ENCODE assay signal across 16 cellular contexts in genomic region chr4:169283114-169283509, GRCh38. TPM values are rescaled to one million over a fixed set of nuclear protein-coding genes. Genes with fewer than 3 reads are reported as not detected.
DNase-seq lines count a peak whose midpoint lies in the region; ATAC-seq and TF ChIP-seq lines count a peak whose summit lies in the region.
"Had no signal": no experiment of that assay in that cellular context is flagged by ENCODE, and none has a peak within 500 bp of the region (broad histone marks: within the 10 kb centered on the region; RNA-seq: fewer than 3 reads in every experiment).

No MANE protein-coding gene starts in this region.

- POLR2A ChIA-PET in CD4-positive, alpha-beta T cell (lab: Charles Lee) = no interaction called here

- no peak overlapping the region for H3K4me3 Mint-ChIP-seq in chondrocyte (ENCODE audit: unreplicated experiment)
- no peak overlapping the region for H3K4me3 Mint-ChIP-seq in CD4-positive, alpha-beta T cell
- H3K4me3 Mint-ChIP-seq: activated CD4-positive, alpha-beta memory T cell treated with anti-CD3 and anti-CD28 coated beads, Interleukin-2, amount 10 ng/mL, durations not matched to agents 7 days and 5 days; CD14-positive monocyte; natural killer cell had no signal

- intact Hi-C loops in thyroid gland (cut with DNase I) = no loop called here
- intact Hi-C loops in CD4-positive, alpha-beta T cell (cut with DNase I, micrococcal nuclease) = no loop called here

- CTCF ChIA-PET in CD4-positive, alpha-beta T cell (lab: Charles Lee) = no interaction called here

- H3K9me3 Mint-ChIP-seq in chondrocyte (ENCODE audit: low read depth) = no peaks in the 10 kb centered on the region
- H3K9me3 Mint-ChIP-seq in CD4-positive, alpha-beta T cell = no peaks in the 10 kb centered on the region
- H3K9me3 Mint-ChIP-seq: activated CD4-positive, alpha-beta memory T cell treated with anti-CD3 and anti-CD28 coated beads, Interleukin-2, amount 10 ng/mL, durations not matched to agents 7 days and 5 days; natural killer cell had no signal

- H3K27ac Mint-ChIP-seq in chondrocyte (ENCODE audit: unreplicated experiment) = peak overlapping the region; percentile 86
- no peak overlapping the region for H3K27ac Mint-ChIP-seq in CD4-positive, alpha-beta T cell
- H3K27ac Mint-ChIP-seq: activated CD4-positive, alpha-beta memory T cell treated with anti-CD3 and anti-CD28 coated beads, Interleukin-2, amount 10 ng/mL, durations not matched to agents 7 days and 5 days; CD14-positive monocyte; natural killer cell had no signal

- TF ChIP-seq CTCF in chondrocyte (IDR thresholded peaks at IDR 0.05) (no peak), thyroid gland (IDR thresholded peaks at IDR 0.05) (no peak)
- TF ChIP-seq CTCF in CD4-positive, alpha-beta T cell (IDR thresholded peaks at IDR 0.05) = no peak

- H3K27me3 ChIP-seq in thyroid gland = no peaks in the 10 kb centered on the region
- no peaks in the 10 kb centered on the region for H3K27me3 ChIP-seq in CD4-positive, alpha-beta T cell (ENCODE audit: control insufficient read depth, insufficient read depth, low read length)
- H3K27me3 ChIP-seq: uterus had no signal

- H3K9me3 ChIP-seq in thyroid gland = no peaks in the 10 kb centered on the region
- H3K9me3 ChIP-seq in CD4-positive, alpha-beta T cell (ENCODE audit: control insufficient read depth, low read length) = no peaks in the 10 kb centered on the region
- H3K9me3 ChIP-seq: uterus had no signal

- no peak overlapping the region for H3K4me3 ChIP-seq in thyroid gland (replicated peaks in 1 of 3)
- H3K4me3 ChIP-seq: uterus had no signal

- DNase-seq in AG08396 (ENCODE audit: low spot score) = peak; percentile 38
- peak; percentile 92 for DNase-seq in M059J (ENCODE audit: low read depth)
- DNase-seq in chondrocyte (ENCODE audit: low spot score) = no peak
- DNase-seq in myocyte (ENCODE audit: low read depth) = peak; percentile 22
- DNase-seq in thyroid gland = no peak
- DNase-seq in T-helper 1 cell = no peak
- DNase-seq in CD4-positive, alpha-beta T cell = no peak
- DNase-seq in ureter (ENCODE audit: low spot score) = no peak
- DNase-seq: activated CD4-positive, alpha-beta memory T cell treated with anti-CD3 and anti-CD28 coated beads, Interleukin-2, amount 10 ng/mL, durations not matched to agents 7 days and 5 days; activated gamma-delta T cell; foreskin melanocyte; left cardiac atrium; natural killer cell; NCI-H2171; uterus had no signal

- no peak overlapping the region for H3K27ac ChIP-seq in thyroid gland
- no peak overlapping the region for H3K27ac ChIP-seq in CD4-positive, alpha-beta T cell (ENCODE audit: low read depth, low read length)
- H3K27ac ChIP-seq: uterus had no signal

- peaks cover 0 to 4% of the 10 kb centered on the region in 2 donors for H3K4me1 ChIP-seq in thyroid gland
- H3K4me1 ChIP-seq: uterus had no signal

- H3K27me3 Mint-ChIP-seq in chondrocyte (ENCODE audit: low read depth) = no peaks in the 10 kb centered on the region
- peaks cover 4% of the 10 kb centered on the region for H3K27me3 Mint-ChIP-seq in CD4-positive, alpha-beta T cell

- WGBS in thyroid gland, 2 donors = 59 to 69% methylated on average over 4 of the region's 4 CpGs

- no peaks in the 10 kb centered on the region for H3K36me3 ChIP-seq in thyroid gland
- H3K36me3 ChIP-seq: uterus had no signal

- no peak for TF ChIP-seq POLR2A in thyroid gland (IDR thresholded peaks at IDR 0.05)

- peaks cover 19% of the 10 kb centered on the region for H3K4me1 Mint-ChIP-seq in chondrocyte (ENCODE audit: low read depth)
- H3K4me1 Mint-ChIP-seq in CD4-positive, alpha-beta T cell (ENCODE audit: low read depth) = no peaks in the 10 kb centered on the region
- H3K4me1 Mint-ChIP-seq: activated CD4-positive, alpha-beta memory T cell treated with anti-CD3 and anti-CD28 coated beads, Interleukin-2, amount 10 ng/mL, durations not matched to agents 7 days and 5 days; natural killer cell had no signal

- no peak for ATAC-seq in CD4-positive, alpha-beta T cell (ENCODE audit: poor library complexity)
- ATAC-seq: natural killer cell had no signal

- H3K36me3 Mint-ChIP-seq in chondrocyte (ENCODE audit: low read depth) = no peaks in the 10 kb centered on the region
- H3K36me3 Mint-ChIP-seq in CD4-positive, alpha-beta T cell (ENCODE audit: low read depth) = no peaks in the 10 kb centered on the region
- H3K36me3 Mint-ChIP-seq: natural killer cell had no signal

RNA-seq across cellular contexts. Expression of gene SH3RF1, which starts 12.4 kb away (rescaled TPM):
- 5.0 and 7.9 TPM in 2 replicates for total RNA-seq in M059J (2014; rRNA removed; shearing (Covaris generic))
- total RNA-seq in chondrocyte (21.8 to 28.1 TPM (median 25.2 TPM) in 3 replicates), myocyte (6.9 and 15.1 TPM in 2 replicates), thyroid gland (10 to 100 TPM; 29.0 to 41.7 (median 32.5) TPM), ureter (33.2 TPM)
- polyA plus RNA-seq in myocyte (2012) = 10.2 TPM
- under 1 TPM in 1 of 2 experiments, not detected in 1; 0.25 TPM for total RNA-seq in CD4-positive, alpha-beta T cell

Comparison
In these comparisons a context has a peak if more than half of its experiments do, and no peak if none do; other contexts are left out.
1. DNase-seq: peak in AG08396 (single experiment), M059J (single experiment) and myocyte (single experiment); none in chondrocyte (single experiment), thyroid gland (0 of 2), T-helper 1 cell (0 of 5), CD4-positive, alpha-beta T cell (0 of 10) and ureter (single experiment).